In genomic region chr10:110137142-110137545, GRCh38 we compare ENCODE assay signal across 9 cellular contexts.
DNase-seq lines count a peak whose midpoint lies in the region; ATAC-seq and TF ChIP-seq lines count a peak whose summit lies in the region.
"Had no signal": no experiment of that assay in that cellular context is flagged by ENCODE, and none has a peak within 500 bp of the region (broad histone marks: within the 10 kb centered on the region; RNA-seq: fewer than 3 reads in every experiment).

No MANE protein-coding gene starts in this region.

- H3K4me3 Mint-ChIP-seq in activated B cell treated with CpG ODN at 0.5 μM for 24 hours, result no peak overlapping the region

- peak overlapping the region; percentile 68 for H3K27ac Mint-ChIP-seq in activated B cell treated with CpG ODN at 0.5 μM for 24 hours

- intact Hi-C loops in A673 (cut with micrococcal nuclease; ENCODE audit: unreplicated experiment), result loop anchor here (1.0 to 5.0 kb wide), 3 partner anchors 70 to 252 kb away; partner anchors contain the start of gene MXI1
- intact Hi-C loops in activated B cell treated with CpG ODN at 0.5 μM for 24 hours (cut with micrococcal nuclease), result loop anchor here (1.0 to 5.0 kb wide), 8 partner anchors 72 to 784 kb away; partner anchors contain the start of genes ADD3 and SMC3

- H3K27me3 ChIP-seq in A673 (replicated peaks; ENCODE audit: insufficient read depth, low read depth, low read length, poor library complexity), result no peaks in the 10 kb centered on the region
- no peaks in the 10 kb centered on the region for H3K27me3 ChIP-seq in neutrophil

- POLR2A ChIA-PET in A673 (lab: Charles Lee; ENCODE audit: low non-redundant PET), result no interaction called here
- POLR2A ChIA-PET in activated B cell treated with CpG ODN at 0.5 μM for 24 hours (lab: Charles Lee), result interaction anchor here (1.4 to 1.5 kb wide), 2 partner anchors 72 to 89 kb away, joined by 11 to 12 read pairs; no protein-coding TSS in a partner anchor

- ATAC-seq in HG02885 (IDR thresholded peaks at IDR 0.05; ENCODE audit: poor library complexity, unreplicated experiment), result peak; percentile 60
- peak; percentile 66 for ATAC-seq in activated B cell treated with CpG ODN at 0.5 μM for 24 hours (ENCODE audit: low read depth)

- H3K27me3 Mint-ChIP-seq in activated B cell treated with CpG ODN at 0.5 μM for 24 hours, result no peaks in the 10 kb centered on the region

- no peaks in the 10 kb centered on the region for H3K9me3 Mint-ChIP-seq in activated B cell treated with CpG ODN at 0.5 μM for 24 hours

- H3K4me3 ChIP-seq in A673 (ENCODE audit: low read depth, low read length, poor library complexity, severe bottlenecking) (no peak overlapping the region), GM12865 (ENCODE audit: low read depth, low read length) (no peak overlapping the region), neutrophil (ENCODE audit: low read depth in 1 of 2, low read length in 1 of 2) (peak overlapping the region; percentile 57 to 58)
- H3K4me3 ChIP-seq: HAP-1 had no signal

- H3K27ac ChIP-seq in A673 (ENCODE audit: low read depth, low read length, poor library complexity, severe bottlenecking), result no peak overlapping the region
- peak overlapping the region; percentile 93 for H3K27ac ChIP-seq in neutrophil

- H3K36me3 Mint-ChIP-seq in activated B cell treated with CpG ODN at 0.5 μM for 24 hours (ENCODE audit: low read depth), result peaks cover 13% of the 10 kb centered on the region

- CTCF ChIA-PET in A673 (lab: Charles Lee) (no interaction called here), activated B cell treated with CpG ODN at 0.5 μM for 24 hours (lab: Charles Lee) (interaction anchor here (0.8 to 3.0 kb wide), 10 partner anchors 21 to 253 kb away, joined by 3 to 73 read pairs (median 7); partner anchors contain the start of gene MXI1)

- TF ChIP-seq CTCF in A673 (conservative IDR thresholded peaks at IDR 0.05; ENCODE audit: low read depth, low read length) (peak; percentile 77), GM12865 (IDR thresholded peaks at IDR 0.05; ENCODE audit: insufficient read depth, low read depth, low read length, missing control alignments) (peak; percentile 68), activated B cell treated with CpG ODN at 0.5 μM for 24 hours (IDR thresholded peaks at IDR 0.05) (no peak), neutrophil (IDR thresholded peaks at IDR 0.05) (peak; percentile 87)

- peaks cover 35% of the 10 kb centered on the region for H3K4me1 Mint-ChIP-seq in activated B cell treated with CpG ODN at 0.5 μM for 24 hours

- peak; percentile 81 for DNase-seq in A673 (ENCODE audit: low spot score)
- peak; percentile 70 for DNase-seq in GM12865 (ENCODE audit: low read depth)
- DNase-seq in NCI-H2196 (lab: John Stamatoyannopoulos, UW; ENCODE audit: unreplicated experiment), result peak; percentile 13
- no peak for DNase-seq in activated B cell treated with CpG ODN at 0.5 μM for 24 hours
- DNase-seq in fibroblast of the conjunctiva (ENCODE audit: low read depth), result peak; percentile 72
- DNase-seq in effector CD4-positive, alpha-beta T cell, result no peak

- BruUV-seq in A673 (replicated peaks; lab: Mats Ljungman, UMichigan), result no TSS peak

- peaks cover 16% of the 10 kb centered on the region for H3K36me3 ChIP-seq in A673 (ENCODE audit: insufficient read depth, low read length, poor library complexity, severe bottlenecking)
- H3K36me3 ChIP-seq in neutrophil, result peaks cover 26% of the 10 kb centered on the region

- H3K9me3 ChIP-seq in A673 (ENCODE audit: low read depth, low read length, poor library complexity, severe bottlenecking) (no peaks in the 10 kb centered on the region), neutrophil (no peaks in the 10 kb centered on the region)
- H3K9me3 ChIP-seq: HAP-1 had no signal

- peaks cover 4% of the 10 kb centered on the region for H3K4me1 ChIP-seq in A673 (ENCODE audit: insufficient read depth, low read length, poor library complexity, severe bottlenecking)
- peaks cover 37 to 42% of the 10 kb centered on the region in 2 experiments for H3K4me1 ChIP-seq in neutrophil (ENCODE audit: control insufficient read depth in 1 of 2, insufficient read depth in 1 of 2, low read depth in 1 of 2, low read length in 1 of 2)
- H3K4me1 ChIP-seq: HAP-1 had no signal

Comparison
In these comparisons a context has a peak if more than half of its experiments do, and no peak if none do; other contexts are left out.
1. DNase-seq: peak in A673 (single experiment), GM12865 (single experiment), NCI-H2196 (single experiment) and fibroblast of the conjunctiva (single experiment); none in activated B cell treated with CpG ODN at 0.5 μM for 24 hours (single experiment) and effector CD4-positive, alpha-beta T cell (single experiment).
2. H3K4me3 ChIP-seq: peak in neutrophil (2 of 2); none in A673 (single experiment) and GM12865 (single experiment).